In genomic region chr17:63697341-63698286, GRCh38 we compare ENCODE assay signal across 8 cellular contexts. TPM values are rescaled to one million over a fixed set of nuclear protein-coding genes. Genes with fewer than 3 reads are reported as not detected.
DNase-seq lines count a peak whose midpoint lies in the region; ATAC-seq, FAIRE-seq and TF ChIP-seq lines count a peak whose summit lies in the region.

No MANE protein-coding gene starts in this region.

- no peak overlapping the region for H3K27ac ChIP-seq in A549
- peak overlapping the region; percentile 82 for H3K27ac ChIP-seq in left ventricle myocardium inferior (replicated peaks)

- no peak overlapping the region for H3K4me3 ChIP-seq in A549
- H3K4me3 ChIP-seq in left ventricle myocardium inferior = peak overlapping the region; percentile 74

- H3K4me1 ChIP-seq in A549 = 0 out of 3 replicates have a peak, but pooled peaks cover 6% of the 10 kb centered on the region
- H3K4me1 ChIP-seq in left ventricle myocardium inferior = peaks cover 41% of the 10 kb centered on the region

- intact Hi-C loops in left ventricle myocardium inferior (cut with micrococcal nuclease) = no loop called here

- 75% methylated on average over 21 of the region's 22 CpGs for WGBS in A549 (ENCODE audit: missing lambda C conversion rate)

- H3K36me3 ChIP-seq in left ventricle myocardium inferior = peaks cover 29% of the 10 kb centered on the region

- H3K9me3 ChIP-seq in A549 (no peaks in the 10 kb centered on the region), left ventricle myocardium inferior (replicated peaks) (no peaks in the 10 kb centered on the region)

- TF ChIP-seq EP300 in A549 (IDR thresholded peaks at IDR 0.05) = no peak

- H3K4me2 ChIP-seq in A549 = no peak overlapping the region

- TF ChIP-seq POLR2A in A549 (IDR thresholded peaks at IDR 0.05; ENCODE audit: low read length) (no peak), GM18505 (IDR thresholded peaks at IDR 0.05; ENCODE audit: borderline replicate concordance, extremely low read depth, insufficient read depth, insufficient read length) (peak; percentile 74)

- peak; percentile 31 to 69 for ATAC-seq in A549
- ATAC-seq in GM18505 (IDR thresholded peaks at IDR 0.05; ENCODE audit: unreplicated experiment) = no peak
- peak; percentile 26 for ATAC-seq in HG03565 (IDR thresholded peaks at IDR 0.05; ENCODE audit: unreplicated experiment)

- DNase-seq in A549 (ENCODE audit: low read depth in 1 of 2, low spot score in 1 of 2) (peak; percentile 69 to 78), SK-MEL-5 (ENCODE audit: low read depth, low spot score) (peak; percentile 66), activated gamma-delta T cell treated with Interleukin-2 at 50 U/mL for 16 hours (peak; percentile 84), left ventricle myocardium inferior (peak; percentile 54), NCI-H446 (lab: John Stamatoyannopoulos, UW) (no peak)
- DNase-seq in stimulated activated CD4-positive, alpha-beta T cell treated with anti-CD3 and anti-CD28 coated beads, Interleukin-12 subunit alpha, Interleukin-12 subunit beta, amount 100 ng/mL, for 4 hours = peak; percentile 65

- POLR2A ChIA-PET in A549 (lab: Yijun Ruan, JAX) = interaction anchor here (1.2 kb wide), 1 partner anchor 43 kb away, joined by 3 read pairs; no protein-coding TSS in a partner anchor

- TF ChIP-seq RAD21 in A549 (conservative IDR thresholded peaks at IDR 0.05 in 1 of 2, IDR thresholded peaks at IDR 0.05 in 1 of 2) = peak; percentile 31 to 40; a peak in 4 of 5 replicates

- FAIRE-seq in A549 (lab: Jason Lieb, UNC) = no peak

- TF ChIP-seq CTCF in A549 (IDR thresholded peaks at IDR 0.05) (peak; percentile 56), left ventricle myocardium inferior (IDR thresholded peaks at IDR 0.05; ENCODE audit: borderline replicate concordance) (peak; percentile 52)

- in situ Hi-C loops in SK-MEL-5 (cut with HindIII; ENCODE audit: low pct_unique_long_range_greater_than_20kb, low sequenced_read_pairs) = no loop called here

- CTCF ChIA-PET in A549 (lab: Yijun Ruan, JAX) = interaction anchor here (0.6 to 7.0 kb wide), 24 partner anchors 8 to 1829 kb away, joined by 3 to 116 read pairs (median 4); partner anchors contain the start of gene MAP3K3

- no peaks in the 10 kb centered on the region for H3K27me3 ChIP-seq in left ventricle myocardium inferior (ENCODE audit: low read depth)

TF ChIP-seq in A549, 52 proteins besides CTCF, POLR2A, EP300 and RAD21:
- TF ChIP-seq EHMT2 (IDR thresholded peaks at IDR 0.05; ENCODE audit: low read depth) (no peak), TFCP2L1 (CRISPR knock-in tag; IDR thresholded peaks at IDR 0.05) (no peak), E2F6 (IDR thresholded peaks at IDR 0.05; ENCODE audit: borderline replicate concordance, low read depth) (no peak), SMC3 (IDR thresholded peaks at IDR 0.05) (0 out of 3 replicates have a peak, but pooled peaks have one; percentile 21), ATOH8 (CRISPR knock-in tag; IDR thresholded peaks at IDR 0.05; ENCODE audit: low read depth) (no peak)

RNA-seq across cellular contexts. Expression of gene LIMD2, which starts 2.3 kb away (rescaled TPM):
- polyA plus RNA-seq in A549 (2011; rRNA removed) (5.6 and 6.0 TPM in 2 replicates), A549 (2017; fragmentation: RNase III; extraction: RNeasy Plus Mini Kit Qiagen cat#74134 plus additional on column Dnase treatment) (9.1 to 16.1 TPM (median 14.5 TPM) in 3 replicates)
- polyA plus RNA-seq in A549 (2012; cell fraction: cytosol; rRNA removed) = 18.4 and 23.1 TPM in 2 replicates
- polyA plus RNA-seq in A549 (2012; cell fraction: nucleus; rRNA removed) = 40.5 and 57.1 TPM in 2 replicates
- 1.9 and 3.3 TPM in 2 replicates for polyA minus RNA-seq in A549 (2011; rRNA and poly(A)+ RNA removed)
- 12.0 and 18.6 TPM in 2 replicates for total RNA-seq in SK-MEL-5 (2014; rRNA removed; shearing (Covaris generic))
- 6.5 and 12.1 TPM in 2 replicates for polyA plus RNA-seq in SK-MEL-5 (2015; cell fraction: cytosol; rRNA removed)
- polyA plus RNA-seq in SK-MEL-5 (2015; cell fraction: nucleus; rRNA removed) = 30.4 and 43.0 TPM in 2 replicates
- 2.7 TPM for total RNA-seq in left ventricle myocardium inferior

RNA-seq across cellular contexts. Expression of gene STRADA, which starts 44.0 kb away (rescaled TPM):
- 33.0 and 42.7 TPM in 2 replicates for polyA plus RNA-seq in A549 (2011; rRNA removed)
- 29.2 and 33.2 TPM in 2 replicates for polyA plus RNA-seq in A549 (2012; cell fraction: cytosol; rRNA removed)
- 97.4 and 98.8 TPM in 2 replicates for polyA plus RNA-seq in A549 (2012; cell fraction: nucleus; rRNA removed)
- 26.3 to 30.3 TPM (median 27.5 TPM) in 3 replicates for polyA plus RNA-seq in A549 (2017; fragmentation: RNase III; extraction: RNeasy Plus Mini Kit Qiagen cat#74134 plus additional on column Dnase treatment)
- polyA minus RNA-seq in A549 (2011; rRNA and poly(A)+ RNA removed) = 29.6 and 31.0 TPM in 2 replicates
- 11.9 and 14.6 TPM in 2 replicates for total RNA-seq in SK-MEL-5 (2014; rRNA removed; shearing (Covaris generic))
- 25.3 and 30.5 TPM in 2 replicates for polyA plus RNA-seq in SK-MEL-5 (2015; cell fraction: cytosol; rRNA removed)
- polyA plus RNA-seq in SK-MEL-5 (2015; cell fraction: nucleus; rRNA removed) = 84.3 and 90.4 TPM in 2 replicates
- total RNA-seq in left ventricle myocardium inferior = 14.6 TPM

Comparison
In these comparisons a context has a peak if more than half of its experiments do, and no peak if none do; other contexts are left out.
1. DNase-seq: peak in A549 (2 of 2), SK-MEL-5 (single experiment), activated gamma-delta T cell treated with Interleukin-2 at 50 U/mL for 16 hours (single experiment), left ventricle myocardium inferior (single experiment) and stimulated activated CD4-positive, alpha-beta T cell treated with anti-CD3 and anti-CD28 coated beads, Interleukin-12 subunit alpha, Interleukin-12 subunit beta, amount 100 ng/mL, for 4 hours (single experiment); none in NCI-H446 (0 of 2).